In genomic region chr3:166444756-166445155, GRCh38 we compare ENCODE assay signal across 20 cellular contexts.
DNase-seq lines count a peak whose midpoint lies in the region; ATAC-seq and TF ChIP-seq lines count a peak whose summit lies in the region.
"Had no signal": no experiment of that assay in that cellular context is flagged by ENCODE, and none has a peak within 500 bp of the region (broad histone marks: within the 10 kb centered on the region; RNA-seq: fewer than 3 reads in every experiment).

No MANE protein-coding gene starts in this region.

- CTCF ChIA-PET in RWPE1 (lab: Yijun Ruan, JAX): no interaction called here

- TF ChIP-seq CTCF in RWPE1 (conservative IDR thresholded peaks at IDR 0.05; ENCODE audit: low read depth): no peak
- no peak for TF ChIP-seq CTCF in foreskin keratinocyte (conservative IDR thresholded peaks at IDR 0.05)

- POLR2A ChIA-PET in RWPE1 (lab: Yijun Ruan, JAX; ENCODE audit: low non-redundant PET): no interaction called here

- peaks cover 14% of the 10 kb centered on the region for H3K4me1 ChIP-seq in foreskin keratinocyte
- H3K4me1 ChIP-seq: A549, tibial artery had no signal

- H3K27ac ChIP-seq in RWPE1 (peak overlapping the region; percentile 95), foreskin keratinocyte (peak overlapping the region; percentile 42)
- H3K27ac ChIP-seq: A549, brain microvascular endothelial cell, esophagus muscularis mucosa, tibial artery had no signal

- DNase-seq in NCI-H345 (lab: John Stamatoyannopoulos, UW) (peak; percentile 2), NCI-H345 treated with DMSO at 0.1 percent for 48 hours (lab: John Stamatoyannopoulos, UW; ENCODE audit: unreplicated experiment) (no peak), RWPE1 (ENCODE audit: low spot score) (peak; percentile 56), foreskin keratinocyte (peak; percentile 64 to 72), ureter (ENCODE audit: low spot score) (peak; percentile 43), ecto neural progenitor cell (ENCODE audit: low spot score) (no peak)
- DNase-seq: activated B cell treated with CpG ODN at 0.5 μM for 24 hours; activated CD8-positive, alpha-beta T cell treated with anti-CD3 and anti-CD28 coated beads, Interleukin-2, amount 10 ng/mL, durations not matched to agents 7 days and 5 days; activated naive CD8-positive, alpha-beta T cell treated with anti-CD3 and anti-CD28 coated beads, Interleukin-2, amount 10 ng/mL, durations not matched to agents 7 days and 5 days; brain microvascular endothelial cell; C1 segment of cervical spinal cord; dermis blood vessel endothelial cell; DND-41; naive thymus-derived CD8-positive, alpha-beta T cell; Right ventricle myocardium superior; tibial artery had no signal

- ATAC-seq in foreskin keratinocyte (peak; percentile 85), GM21423 (IDR thresholded peaks at IDR 0.05; ENCODE audit: unreplicated experiment) (no peak), GM18907 (IDR thresholded peaks at IDR 0.05; ENCODE audit: unreplicated experiment) (no peak)
- ATAC-seq: A549; activated CD8-positive, alpha-beta T cell treated with anti-CD3 and anti-CD28 coated beads, Interleukin-2, amount 10 ng/mL, durations not matched to agents 7 days and 5 days; naive thymus-derived CD8-positive, alpha-beta T cell had no signal

- H3K27me3 ChIP-seq in foreskin keratinocyte: no peaks in the 10 kb centered on the region
- H3K27me3 ChIP-seq: brain microvascular endothelial cell, esophagus muscularis mucosa, tibial artery had no signal

Comparison
In these comparisons a context has a peak if more than half of its experiments do, and no peak if none do; other contexts are left out.
1. DNase-seq: peak in NCI-H345 (single experiment), RWPE1 (single experiment), foreskin keratinocyte (2 of 2) and ureter (single experiment); none in NCI-H345 treated with DMSO at 0.1 percent for 48 hours (single experiment) and ecto neural progenitor cell (single experiment).